ENCODE assay signal across 23 cellular contexts in the genomic region with DNA sequence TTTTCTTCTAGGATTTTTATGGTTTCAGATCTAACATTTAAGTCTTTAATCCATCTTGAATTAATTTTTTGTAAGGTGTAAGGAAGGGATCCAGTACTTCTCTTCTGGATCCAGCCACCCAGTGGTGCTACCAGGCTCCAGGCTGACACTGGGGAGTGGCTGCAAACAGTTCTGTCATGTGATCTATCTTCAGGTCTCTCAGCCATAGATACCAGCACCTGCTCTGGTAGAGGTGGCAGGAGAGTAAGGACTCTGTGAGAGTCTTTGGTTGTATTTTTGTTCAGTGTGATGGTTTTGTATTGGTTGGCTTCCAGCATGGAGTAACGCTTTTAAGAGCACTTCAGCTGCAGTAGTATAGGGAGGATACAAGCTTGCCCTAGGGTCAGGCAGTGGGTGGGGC.
A peak's percentile ranks its signal among the peaks of the same experiment; 100 is the strongest.
DNase-seq lines count a peak whose midpoint lies in the region; ATAC-seq, FAIRE-seq and TF ChIP-seq lines count a peak whose summit lies in the region.
"Had no signal": no experiment of that assay in that cellular context is flagged by ENCODE, and none has a peak within 500 bp of the region (broad histone marks: within the 10 kb centered on the region; RNA-seq: fewer than 3 reads in every experiment).

No MANE protein-coding gene starts in this region.

- H4K20me1 ChIP-seq in K562 (replicated peaks; ENCODE audit: control insufficient read depth, insufficient read depth, low read length) = no peaks in the 10 kb centered on the region
- no peaks in the 10 kb centered on the region for H4K20me1 ChIP-seq in neural progenitor cell (ENCODE audit: low read depth)
- H4K20me1 ChIP-seq: BLaER1 treated with 17β-estradiol and CSF1 and Interleukin-3, amounts not matched to agents 10 nM and 100 nM had no signal

- no peaks in the 10 kb centered on the region for H3K79me1 ChIP-seq in trophoblast cell (ENCODE audit: low read length)

- H3K4ac ChIP-seq in trophoblast cell (ENCODE audit: low read depth, low read length) = no peak overlapping the region

- FAIRE-seq in K562 (lab: Jason Lieb, UNC) = no peak
- FAIRE-seq: A549, D721Med, G401.6, GM12891, GM19239 had no signal

- H3K27me3 Mint-ChIP-seq in neural progenitor cell (ENCODE audit: insufficient read depth, low read depth) = peaks cover 5% of the 10 kb centered on the region
- H3K27me3 Mint-ChIP-seq: B cell; CD4-positive, alpha-beta T cell had no signal

- H3K4me2 ChIP-seq in K562 (ENCODE audit: insufficient read depth, low read length) (no peak overlapping the region), neural progenitor cell (no peak overlapping the region), trophoblast cell (ENCODE audit: low read length) (no peak overlapping the region)
- H3K4me2 ChIP-seq: A549; BLaER1 treated with 17β-estradiol and CSF1 and Interleukin-3, amounts not matched to agents 10 nM and 100 nM had no signal

- H3K9me1 ChIP-seq in K562 (ENCODE audit: control insufficient read depth, insufficient read depth, low read length) = no peaks in the 10 kb centered on the region

- H3K9ac ChIP-seq in K562 (ENCODE audit: insufficient read depth in 1 of 2, low read depth in 2 of 2, low read length in 2 of 2) (no peak overlapping the region), neural progenitor cell (no peak overlapping the region), trophoblast cell (ENCODE audit: low read length) (no peak overlapping the region)
- H3K9ac ChIP-seq: BLaER1 treated with 17β-estradiol and CSF1 and Interleukin-3, amounts not matched to agents 10 nM and 100 nM had no signal

- H4K12ac ChIP-seq in trophoblast cell (ENCODE audit: low read depth, low read length) = no peak overlapping the region

- no peak overlapping the region for H2BK5ac ChIP-seq in trophoblast cell (ENCODE audit: low read depth, low read length, poor library complexity)

- H3K4me1 Mint-ChIP-seq in neural progenitor cell = peaks cover 19% of the 10 kb centered on the region
- H3K4me1 Mint-ChIP-seq: B cell had no signal

- WGBS in K562 (ENCODE audit: insufficient coverage, low coverage, missing lambda C conversion rate) = 0% methylated on average over 1 of the region's 1 CpG
- WGBS in trophoblast cell (ENCODE audit: extremely low coverage, insufficient coverage, insufficient read length) = no CpG with 5 or more reads among the region's 1 CpG

- ATAC-seq in K562 = no peak
- ATAC-seq in HG03039 (IDR thresholded peaks at IDR 0.05; ENCODE audit: unreplicated experiment) = no peak
- ATAC-seq: A549; CD8-positive, alpha-beta T cell had no signal

- DNase-seq in NCI-H748 (lab: John Stamatoyannopoulos, UW; ENCODE audit: unreplicated experiment) (peak; percentile 29), NCI-H748 treated with DMSO at 0.1 percent for 48 hours (lab: John Stamatoyannopoulos, UW) (no peak), K562 (ENCODE audit: extremely low read depth in 1 of 4, low spot score in 3 of 4) (no peak), neural progenitor cell (ENCODE audit: low spot score) (no peak), trophoblast cell (no peak), activated T-cell treated with anti-CD3 and anti-CD28 coated beads for 4 hours (no peak)
- DNase-seq: AML-193; Caco-2; Calu3; CD4-positive, alpha-beta T cell; CD8-positive, alpha-beta T cell; DMS79 treated with DMSO at 0.1 percent for 48 hours; GF-D8 had no signal

- no peaks in the 10 kb centered on the region for H3K36me3 Mint-ChIP-seq in neural progenitor cell
- H3K36me3 Mint-ChIP-seq: CD8-positive, alpha-beta T cell had no signal

- no peak overlapping the region for H3K4me3 Mint-ChIP-seq in neural progenitor cell
- H3K4me3 Mint-ChIP-seq: B cell; CD4-positive, alpha-beta T cell; CD8-positive, alpha-beta T cell had no signal

- H3K4me1 ChIP-seq in K562 (replicated peaks in 1 of 2; ENCODE audit: control insufficient read depth in 2 of 2, insufficient read depth in 2 of 2, low read length in 2 of 2) (no peaks in the 10 kb centered on the region), neural progenitor cell (no peaks in the 10 kb centered on the region), trophoblast cell (ENCODE audit: control insufficient read depth in 1 of 2, insufficient read depth in 2 of 2, low read length in 2 of 2) (no peaks in the 10 kb centered on the region)
- H3K4me1 ChIP-seq: A549, Caco-2 had no signal

- TF ChIP-seq EP300 in K562 (IDR thresholded peaks at IDR 0.05; ENCODE audit: low read length) = no peak

- BruUV-seq in K562 (replicated peaks; lab: Mats Ljungman, UMichigan) = no TSS peak

- H2AFZ ChIP-seq in K562 (ENCODE audit: low read depth, low read length) (no peak overlapping the region), neural progenitor cell (replicated peaks) (no peak overlapping the region), trophoblast cell (ENCODE audit: insufficient read depth, low read length, poor library complexity) (no peak overlapping the region)

- POLR2A ChIA-PET in K562 (lab: Yijun Ruan, JAX) = no interaction called here

- peak overlapping the region; percentile 40 for H3K27ac Mint-ChIP-seq in neural progenitor cell
- H3K27ac Mint-ChIP-seq: B cell; CD4-positive, alpha-beta T cell; CD8-positive, alpha-beta T cell had no signal

- no peak overlapping the region for H2BK120ac ChIP-seq in trophoblast cell (ENCODE audit: insufficient read depth, low read length, poor library complexity)

- H3K27me3 ChIP-seq in K562 (ENCODE audit: control insufficient read depth in 2 of 2, insufficient read depth in 2 of 2, low read length in 2 of 2) (no peaks in the 10 kb centered on the region), neural progenitor cell (no peaks in the 10 kb centered on the region), trophoblast cell (ENCODE audit: insufficient read depth, low read length) (no peaks in the 10 kb centered on the region)
- H3K27me3 ChIP-seq: BLaER1 treated with 17β-estradiol and CSF1 and Interleukin-3, amounts not matched to agents 10 nM and 100 nM had no signal

- H3K4me3 ChIP-seq in K562 (no peak overlapping the region), neural progenitor cell (no peak overlapping the region), trophoblast cell (ENCODE audit: low read depth, low read length) (no peak overlapping the region)
- H3K4me3 ChIP-seq: A549; BLaER1 treated with 17β-estradiol and CSF1 and Interleukin-3, amounts not matched to agents 10 nM and 100 nM had no signal

- no peak for TF ChIP-seq RAD21 in K562 (CRISPR knock-in tag; conservative IDR thresholded peaks at IDR 0.05 in 1 of 2, IDR thresholded peaks at IDR 0.05 in 1 of 2)

- H3K36me3 ChIP-seq in K562 (ENCODE audit: control insufficient read depth, insufficient read depth, low read length) (no peaks in the 10 kb centered on the region), neural progenitor cell (no peaks in the 10 kb centered on the region), trophoblast cell (ENCODE audit: control insufficient read depth in 1 of 2, insufficient read depth in 2 of 2, low read length in 2 of 2) (no peaks in the 10 kb centered on the region)
- H3K36me3 ChIP-seq: BLaER1 treated with 17β-estradiol and CSF1 and Interleukin-3, amounts not matched to agents 10 nM and 100 nM had no signal

- CTCF ChIA-PET in K562 (lab: Yijun Ruan, JAX; ENCODE audit: low intra/inter-chr PET ratio) = no interaction called here

- no peak overlapping the region for H4K91ac ChIP-seq in trophoblast cell (ENCODE audit: low read depth, low read length)

- H3K79me2 ChIP-seq in K562 (ENCODE audit: control insufficient read depth, insufficient read depth, low read length) (no peaks in the 10 kb centered on the region), neural progenitor cell (ENCODE audit: low read depth) (no peaks in the 10 kb centered on the region), trophoblast cell (ENCODE audit: control insufficient read depth, insufficient read depth, low read length, poor library complexity) (no peaks in the 10 kb centered on the region)

- H3K27ac ChIP-seq in K562 (ENCODE audit: extremely low read depth, low read depth, low read length) (no peak overlapping the region), neural progenitor cell (no peak overlapping the region), trophoblast cell (ENCODE audit: low read depth, low read length) (no peak overlapping the region)
- H3K27ac ChIP-seq: 22Rv1; A549; BLaER1 treated with 17β-estradiol and CSF1 and Interleukin-3, amounts not matched to agents 10 nM and 100 nM; C4-2B had no signal

- peaks cover 4% of the 10 kb centered on the region; the same call in 1 of the 2 replicates for H3K9me3 ChIP-seq in K562 (replicated peaks; ENCODE audit: control insufficient read depth, insufficient read depth, low read depth, low read length)
- no peaks in the 10 kb centered on the region for H3K9me3 ChIP-seq in neural progenitor cell (ENCODE audit: low read depth)
- no peaks in the 10 kb centered on the region for H3K9me3 ChIP-seq in trophoblast cell (ENCODE audit: insufficient read depth, low read depth, low read length)
- H3K9me3 ChIP-seq: A549, Caco-2 had no signal

- H3K18ac ChIP-seq in trophoblast cell (ENCODE audit: low read length) = no peak overlapping the region

- H2BK12ac ChIP-seq in trophoblast cell (ENCODE audit: low read length) = no peak overlapping the region

- H2AK5ac ChIP-seq in trophoblast cell (ENCODE audit: low read length) = no peak overlapping the region

- no peak overlapping the region for H3K14ac ChIP-seq in trophoblast cell (ENCODE audit: low read length)

- no peak overlapping the region for H3K23ac ChIP-seq in trophoblast cell (ENCODE audit: low read length)

- no peak for TF ChIP-seq CTCF in K562 (IDR thresholded peaks at IDR 0.05 in 2 of 3, conservative IDR thresholded peaks at IDR 0.05 in 1 of 3; ENCODE audit: insufficient read depth in 2 of 3, low read depth in 1 of 3, low read length in 3 of 3)
- no peak for TF ChIP-seq CTCF in neural progenitor cell (IDR thresholded peaks at IDR 0.05)

- no peaks in the 10 kb centered on the region for H3F3A ChIP-seq in neural progenitor cell (ENCODE audit: low read depth)

- no peak overlapping the region for H4K8ac ChIP-seq in trophoblast cell (ENCODE audit: low read depth, low read length)

- in situ Hi-C loops in K562 (cut with MboI) = no loop called here

- peaks cover 6% of the 10 kb centered on the region for H3K9me3 Mint-ChIP-seq in neural progenitor cell

- intact Hi-C loops in K562 (cut with micrococcal nuclease) = no loop called here

- no peak for TF ChIP-seq POLR2A in K562 (conservative IDR thresholded peaks at IDR 0.05)

TF ChIP-seq in K562, 482 proteins besides CTCF, POLR2A, EP300 and RAD21 (continues in another document):
- TF ChIP-seq ARHGAP35 (IDR thresholded peaks at IDR 0.05; ENCODE audit: partially characterized antibody) = no peak
